In genomic region chr5:10825897-10826644, GRCh38 we compare ENCODE assay signal across 10 cellular contexts.
DNase-seq lines count a peak whose midpoint lies in the region; ATAC-seq and TF ChIP-seq lines count a peak whose summit lies in the region.
"Had no signal": no experiment of that assay in that cellular context is flagged by ENCODE, and none has a peak within 500 bp of the region (broad histone marks: within the 10 kb centered on the region; RNA-seq: fewer than 3 reads in every experiment).

No MANE protein-coding gene starts in this region.

- DNase-seq in DMS53 (lab: John Stamatoyannopoulos, UW) (peak; percentile 60), DMS53 treated with DMSO at 0.1 percent for 48 hours (lab: John Stamatoyannopoulos, UW; ENCODE audit: unreplicated experiment) (no peak), NAMALWA (ENCODE audit: low spot score) (peak; percentile 48), retinal pigment epithelial cell (ENCODE audit: low read depth) (no peak), NCI-H2107 treated with DMSO at 0.1 percent for 48 hours (lab: John Stamatoyannopoulos, UW; ENCODE audit: unreplicated experiment) (no peak)
- no peak for DNase-seq in activated CD8-positive, alpha-beta memory T cell treated with anti-CD3 and anti-CD28 coated beads, Interleukin-2, amount 10 ng/mL, durations not matched to agents 7 days and 5 days
- DNase-seq: activated naive CD4-positive, alpha-beta T cell treated with anti-CD3 and anti-CD28 coated beads, Interleukin-2, amount 10 ng/mL, durations not matched to agents 7 days and 5 days; NCI-H1092 treated with DMSO at 0.1 percent for 48 hours had no signal

- H3K9me3 Mint-ChIP-seq in activated CD8-positive, alpha-beta memory T cell treated with anti-CD3 and anti-CD28 coated beads, Interleukin-2, amount 10 ng/mL, durations not matched to agents 7 days and 5 days (ENCODE audit: low read depth) = no peaks in the 10 kb centered on the region
- H3K9me3 Mint-ChIP-seq: activated naive CD4-positive, alpha-beta T cell treated with anti-CD3 and anti-CD28 coated beads, Interleukin-2, amount 10 ng/mL, durations not matched to agents 7 days and 5 days had no signal

- no peaks in the 10 kb centered on the region for H3K4me1 Mint-ChIP-seq in activated CD8-positive, alpha-beta memory T cell treated with anti-CD3 and anti-CD28 coated beads, Interleukin-2, amount 10 ng/mL, durations not matched to agents 7 days and 5 days
- H3K4me1 Mint-ChIP-seq: activated naive CD4-positive, alpha-beta T cell treated with anti-CD3 and anti-CD28 coated beads, Interleukin-2, amount 10 ng/mL, durations not matched to agents 7 days and 5 days had no signal

- no peak overlapping the region for H3K4me3 Mint-ChIP-seq in activated CD8-positive, alpha-beta memory T cell treated with anti-CD3 and anti-CD28 coated beads, Interleukin-2, amount 10 ng/mL, durations not matched to agents 7 days and 5 days
- H3K4me3 Mint-ChIP-seq: activated naive CD4-positive, alpha-beta T cell treated with anti-CD3 and anti-CD28 coated beads, Interleukin-2, amount 10 ng/mL, durations not matched to agents 7 days and 5 days had no signal

- H3K27ac Mint-ChIP-seq in activated CD8-positive, alpha-beta memory T cell treated with anti-CD3 and anti-CD28 coated beads, Interleukin-2, amount 10 ng/mL, durations not matched to agents 7 days and 5 days = no peak overlapping the region
- H3K27ac Mint-ChIP-seq: activated naive CD4-positive, alpha-beta T cell treated with anti-CD3 and anti-CD28 coated beads, Interleukin-2, amount 10 ng/mL, durations not matched to agents 7 days and 5 days had no signal

- CTCF ChIA-PET in activated CD8-positive, alpha-beta memory T cell treated with anti-CD3 and anti-CD28 coated beads, Interleukin-2, amount 10 ng/mL, durations not matched to agents 7 days and 5 days (lab: Charles Lee) = no interaction called here

- ATAC-seq in HG02798 (IDR thresholded peaks at IDR 0.05; ENCODE audit: poor library complexity, unreplicated experiment) (peak; percentile 83), HG03097 (IDR thresholded peaks at IDR 0.05; ENCODE audit: low FRiP score, unreplicated experiment) (no peak)
- ATAC-seq in activated CD8-positive, alpha-beta memory T cell treated with anti-CD3 and anti-CD28 coated beads, Interleukin-2, amount 10 ng/mL, durations not matched to agents 7 days and 5 days = no peak

- TF ChIP-seq CTCF in retinal pigment epithelial cell (conservative IDR thresholded peaks at IDR 0.05; ENCODE audit: low read depth, low read length) = peak; percentile 7

- peaks cover 15% of the 10 kb centered on the region for H3K27me3 Mint-ChIP-seq in activated CD8-positive, alpha-beta memory T cell treated with anti-CD3 and anti-CD28 coated beads, Interleukin-2, amount 10 ng/mL, durations not matched to agents 7 days and 5 days
- H3K27me3 Mint-ChIP-seq: activated naive CD4-positive, alpha-beta T cell treated with anti-CD3 and anti-CD28 coated beads, Interleukin-2, amount 10 ng/mL, durations not matched to agents 7 days and 5 days had no signal

- no peaks in the 10 kb centered on the region for H3K36me3 Mint-ChIP-seq in activated CD8-positive, alpha-beta memory T cell treated with anti-CD3 and anti-CD28 coated beads, Interleukin-2, amount 10 ng/mL, durations not matched to agents 7 days and 5 days
- H3K36me3 Mint-ChIP-seq: activated naive CD4-positive, alpha-beta T cell treated with anti-CD3 and anti-CD28 coated beads, Interleukin-2, amount 10 ng/mL, durations not matched to agents 7 days and 5 days had no signal

- H3K4me3 ChIP-seq in retinal pigment epithelial cell (ENCODE audit: low read length) = no peak overlapping the region

Comparison
In these comparisons a context has a peak if more than half of its experiments do, and no peak if none do; other contexts are left out.
1. DNase-seq: peak in DMS53 (single experiment) and NAMALWA (single experiment); none in DMS53 treated with DMSO at 0.1 percent for 48 hours (single experiment), retinal pigment epithelial cell (single experiment), NCI-H2107 treated with DMSO at 0.1 percent for 48 hours (single experiment) and activated CD8-positive, alpha-beta memory T cell treated with anti-CD3 and anti-CD28 coated beads, Interleukin-2, amount 10 ng/mL, durations not matched to agents 7 days and 5 days (single experiment).